17 cellular contexts compared by ENCODE assay signal in the genomic region with DNA sequence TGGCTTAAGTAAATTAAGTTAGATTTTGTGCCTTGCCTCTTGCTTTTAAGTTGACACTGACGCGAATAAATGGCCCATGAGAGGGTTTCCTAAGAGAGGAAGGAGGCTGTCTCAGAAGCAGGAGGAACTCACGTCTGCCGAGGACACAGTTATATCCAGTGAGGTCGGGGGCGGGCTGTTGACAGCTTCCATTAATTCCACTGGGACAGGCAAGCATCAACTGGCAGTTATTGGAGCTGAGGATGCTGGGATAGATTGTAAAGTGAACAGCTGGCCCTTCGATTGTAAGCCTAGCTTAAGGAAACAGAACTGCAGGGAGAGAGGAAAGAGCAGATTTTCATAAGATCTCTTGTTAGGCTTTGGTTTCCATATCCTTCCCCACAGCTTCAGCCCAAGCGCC.
A peak's percentile ranks its signal among the peaks of the same experiment; 100 is the strongest.
DNase-seq lines count a peak whose midpoint lies in the region; ATAC-seq, FAIRE-seq and TF ChIP-seq lines count a peak whose summit lies in the region.
"Had no signal": no experiment of that assay in that cellular context is flagged by ENCODE, and none has a peak within 500 bp of the region (broad histone marks: within the 10 kb centered on the region; RNA-seq: fewer than 3 reads in every experiment).

No MANE protein-coding gene starts in this region.

- H3K27ac ChIP-seq in BLaER1 = no peak overlapping the region
- no peak overlapping the region for H3K27ac ChIP-seq in neural progenitor cell
- H3K27ac ChIP-seq: PC-9, RWPE1 had no signal

- no peak overlapping the region for H3K4me3 Mint-ChIP-seq in neural progenitor cell
- H3K4me3 Mint-ChIP-seq: CD14-positive monocyte, HFFc6 had no signal

- no peak overlapping the region for H2AFZ ChIP-seq in neural progenitor cell (replicated peaks)
- H2AFZ ChIP-seq: PC-9 had no signal

- H3K27me3 ChIP-seq in BLaER1 (no peaks in the 10 kb centered on the region), neural progenitor cell (no peaks in the 10 kb centered on the region)

- H3K36me3 ChIP-seq in BLaER1 (no peaks in the 10 kb centered on the region), neural progenitor cell (no peaks in the 10 kb centered on the region)

- peaks cover 5% of the 10 kb centered on the region for H3K9me3 Mint-ChIP-seq in neural progenitor cell

- DNase-seq in NCI-H2171 (lab: John Stamatoyannopoulos, UW) = peak; percentile 94
- DNase-seq in SK-N-DZ (ENCODE audit: low spot score) = peak; percentile 99
- no peak for DNase-seq in neural progenitor cell (ENCODE audit: low spot score)
- DNase-seq in frontal cortex (ENCODE audit: low spot score in 2 of 2) = no peak
- no peak for DNase-seq in anterior cingulate cortex (lab: John Stamatoyannopoulos, UW)
- DNase-seq: GF-D8, H7, HFFc6, KBM-7, MV-4-11, NCI-H1930, PC-9 had no signal

- H3K4me2 ChIP-seq in BLaER1 (peak overlapping the region; percentile 17; the same call in 1 of the 2 replicates), neural progenitor cell (no peak overlapping the region)
- H3K4me2 ChIP-seq: PC-9 had no signal

- no peaks in the 10 kb centered on the region for H3K79me2 ChIP-seq in neural progenitor cell (ENCODE audit: low read depth)

- H3K36me3 Mint-ChIP-seq in neural progenitor cell = no peaks in the 10 kb centered on the region
- H3K36me3 Mint-ChIP-seq: CD14-positive monocyte had no signal

- H4K20me1 ChIP-seq in BLaER1 (no peaks in the 10 kb centered on the region), neural progenitor cell (ENCODE audit: low read depth) (no peaks in the 10 kb centered on the region)

- H3K4me3 ChIP-seq in BLaER1 (no peak overlapping the region), neural progenitor cell (no peak overlapping the region)
- H3K4me3 ChIP-seq: PC-9 had no signal

- no peaks in the 10 kb centered on the region for H3F3A ChIP-seq in neural progenitor cell (ENCODE audit: low read depth)

- no peak for FAIRE-seq in frontal cortex (lab: Jason Lieb, UNC)
- FAIRE-seq: HepG2 had no signal

- H3K4me1 Mint-ChIP-seq in neural progenitor cell = no peaks in the 10 kb centered on the region
- H3K4me1 Mint-ChIP-seq: CD14-positive monocyte had no signal

- H3K9me3 ChIP-seq in BLaER1 (no peaks in the 10 kb centered on the region; the same call in 1 of the 2 replicates), neural progenitor cell (ENCODE audit: low read depth) (no peaks in the 10 kb centered on the region)

- H3K4me1 ChIP-seq in BLaER1 (no peaks in the 10 kb centered on the region; the same call in 1 of the 2 replicates), neural progenitor cell (no peaks in the 10 kb centered on the region)

- H3K9ac ChIP-seq in BLaER1 = no peak overlapping the region
- no peak overlapping the region for H3K9ac ChIP-seq in neural progenitor cell

- no peak for ATAC-seq in HG03159 (IDR thresholded peaks at IDR 0.05; ENCODE audit: unreplicated experiment)
- ATAC-seq: HepG2 had no signal

- H3K27me3 Mint-ChIP-seq in neural progenitor cell (ENCODE audit: insufficient read depth, low read depth) = no peaks in the 10 kb centered on the region

- H3K27ac Mint-ChIP-seq in neural progenitor cell = peak overlapping the region; percentile 27
- H3K27ac Mint-ChIP-seq: CD14-positive monocyte, HFFc6 had no signal

- no peak for TF ChIP-seq CTCF in neural progenitor cell (IDR thresholded peaks at IDR 0.05)

Comparison
In these comparisons a context has a peak if more than half of its experiments do, and no peak if none do; other contexts are left out.
1. DNase-seq: peak in NCI-H2171 (single experiment) and SK-N-DZ (single experiment); none in neural progenitor cell (single experiment), frontal cortex (0 of 2) and anterior cingulate cortex (0 of 58).